1 cellular context compared by ENCODE assay signal in the genomic region with DNA sequence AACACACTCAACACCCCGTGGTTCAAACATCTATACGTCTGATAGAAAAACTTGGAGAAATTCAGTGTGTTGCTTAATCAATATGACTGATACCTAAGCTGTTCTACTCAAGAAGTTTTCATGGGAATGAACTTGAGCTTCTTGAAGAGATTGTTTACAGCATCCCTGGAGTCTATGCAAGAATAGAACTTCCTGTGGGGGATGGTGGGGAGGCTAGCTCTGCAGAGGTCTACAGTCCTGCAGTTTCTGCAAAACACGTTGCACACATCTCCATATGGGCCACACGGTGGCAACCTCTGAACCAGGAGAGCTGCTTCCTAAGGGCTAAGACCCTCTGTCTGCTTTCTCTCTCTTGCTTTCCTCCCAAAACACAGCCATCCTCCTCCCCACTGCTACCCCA.
TF ChIP-seq lines count a peak whose summit lies in the region.

No MANE protein-coding gene starts in this region.

TF ChIP-seq in SK-N-SH, 30 proteins besides CTCF, POLR2A, EP300 and RAD21 (continued from another document):
- TF ChIP-seq EZH2phosphoT487 (IDR thresholded peaks at IDR 0.05; ENCODE audit: borderline replicate concordance, low read depth) (no peak), TAF1 (IDR thresholded peaks at IDR 0.05; ENCODE audit: borderline replicate concordance, low read depth, low read length) (no peak), FOXM1 (IDR thresholded peaks at IDR 0.05; ENCODE audit: low read depth) (no peak), NRF1 (IDR thresholded peaks at IDR 0.05; ENCODE audit: low read depth, low read length) (no peak), RCOR1 (IDR thresholded peaks at IDR 0.05; ENCODE audit: low read length) (no peak), ELF1 (IDR thresholded peaks at IDR 0.05) (no peak)
- TF ChIP-seq, protein P1, sequence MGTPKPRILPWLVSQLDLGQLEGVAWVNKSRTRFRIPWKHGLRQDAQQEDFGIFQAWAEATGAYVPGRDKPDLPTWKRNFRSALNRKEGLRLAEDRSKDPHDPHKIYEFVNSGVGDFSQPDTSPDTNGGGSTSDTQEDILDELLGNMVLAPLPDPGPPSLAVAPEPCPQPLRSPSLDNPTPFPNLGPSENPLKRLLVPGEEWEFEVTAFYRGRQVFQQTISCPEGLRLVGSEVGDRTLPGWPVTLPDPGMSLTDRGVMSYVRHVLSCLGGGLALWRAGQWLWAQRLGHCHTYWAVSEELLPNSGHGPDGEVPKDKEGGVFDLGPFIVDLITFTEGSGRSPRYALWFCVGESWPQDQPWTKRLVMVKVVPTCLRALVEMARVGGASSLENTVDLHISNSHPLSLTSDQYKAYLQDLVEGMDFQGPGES (IDR thresholded peaks at IDR 0.05; ENCODE audit: low read depth, low read length): no peak
